ENCODE assay signal across 8 cellular contexts in genomic region chr11:46382644-46383403, GRCh38. TPM values are rescaled to one million over a fixed set of nuclear protein-coding genes. Genes with fewer than 3 reads are reported as not detected.
DNase-seq lines count a peak whose midpoint lies in the region; ATAC-seq and TF ChIP-seq lines count a peak whose summit lies in the region.

No MANE protein-coding gene starts in this region.

- H3K27ac Mint-ChIP-seq in nephron progenitor cell = no peak overlapping the region

- no peaks in the 10 kb centered on the region for H3K9me3 Mint-ChIP-seq in nephron progenitor cell

- peaks cover 57% of the 10 kb centered on the region for H3K4me1 Mint-ChIP-seq in nephron progenitor cell

- peaks cover 16% of the 10 kb centered on the region for H3K27me3 ChIP-seq in ectodermal cell (ENCODE audit: control insufficient read depth, insufficient read depth, low read length, poor library complexity, severe bottlenecking)

- peak; percentile 54 for TF ChIP-seq CTCF in nephron progenitor cell (IDR thresholded peaks at IDR 0.05)

- no peaks in the 10 kb centered on the region for H3K9me3 ChIP-seq in ectodermal cell (ENCODE audit: control insufficient read depth, low read length)

- 34 to 35% methylated on average over 18 of the region's 18 CpGs for WGBS in ectodermal cell, 2 experiments

- peaks cover 29% of the 10 kb centered on the region for H3K27me3 Mint-ChIP-seq in nephron progenitor cell (ENCODE audit: low read depth, poor library complexity)

- H3K36me3 ChIP-seq in ectodermal cell (ENCODE audit: control insufficient read depth, insufficient read depth, low read length) = peaks cover 3% of the 10 kb centered on the region

- ATAC-seq in GM18858 (IDR thresholded peaks at IDR 0.05; ENCODE audit: unreplicated experiment) (no peak), HG02852 (IDR thresholded peaks at IDR 0.05; ENCODE audit: unreplicated experiment) (no peak)

- DNase-seq in NCI-H345 (lab: John Stamatoyannopoulos, UW) (peak; percentile 49), NCI-H345 treated with DMSO at 0.1 percent for 48 hours (lab: John Stamatoyannopoulos, UW; ENCODE audit: unreplicated experiment) (no peak), NCI-H526 (lab: John Stamatoyannopoulos, UW) (peak; percentile 45 to 86), nephron progenitor cell (peak; percentile 47), NOMO-1 treated with DMSO at 0.1 percent for 48 hours (lab: John Stamatoyannopoulos, UW; ENCODE audit: unreplicated experiment) (no peak)

- no peak overlapping the region for H3K27ac ChIP-seq in ectodermal cell (ENCODE audit: insufficient read depth, low read depth, low read length, poor library complexity, severe bottlenecking)

- H3K36me3 Mint-ChIP-seq in nephron progenitor cell (ENCODE audit: low read depth) = peaks cover 21% of the 10 kb centered on the region

- H3K4me1 ChIP-seq in ectodermal cell (ENCODE audit: control insufficient read depth, insufficient read depth, low read length) = peaks cover 32% of the 10 kb centered on the region

- peak overlapping the region; percentile 88 for H3K4me3 Mint-ChIP-seq in nephron progenitor cell

- peak overlapping the region; percentile 95 for H3K4me3 ChIP-seq in ectodermal cell (ENCODE audit: insufficient read depth, low read depth, low read length)

RNA-seq across cellular contexts. Expression of gene MDK, which starts 1.4 kb away (rescaled TPM):
- polyA plus RNA-seq in ectodermal cell (2013, experiment 1 of 4) = 1,267 TPM
- 1,149 TPM for polyA plus RNA-seq in ectodermal cell (2013, experiment 2 of 4)
- 1,440 TPM for polyA plus RNA-seq in ectodermal cell (2013, experiment 3 of 4)
- polyA plus RNA-seq in ectodermal cell (2013, experiment 4 of 4) = 1,571 TPM

RNA-seq across cellular contexts. Expression of gene CHRM4, which starts 8.8 kb away (rescaled TPM):
- 1.6 TPM for polyA plus RNA-seq in ectodermal cell (2013, experiment 1 of 4)
- polyA plus RNA-seq in ectodermal cell (2013, experiment 2 of 4) = 3.8 TPM
- 1.2 TPM for polyA plus RNA-seq in ectodermal cell (2013, experiment 3 of 4)
- polyA plus RNA-seq in ectodermal cell (2013, experiment 4 of 4) = 1.7 TPM

RNA-seq across cellular contexts. Expression of gene DGKZ, which starts 35.6 kb away (rescaled TPM):
- polyA plus RNA-seq in ectodermal cell (2013, experiment 1 of 4) = 63.3 TPM
- polyA plus RNA-seq in ectodermal cell (2013, experiment 2 of 4) = 58.2 TPM
- 50.1 TPM for polyA plus RNA-seq in ectodermal cell (2013, experiment 3 of 4)
- polyA plus RNA-seq in ectodermal cell (2013, experiment 4 of 4) = 49.5 TPM

Comparison
In these comparisons a context has a peak if more than half of its experiments do, and no peak if none do; other contexts are left out.
1. DNase-seq: peak in NCI-H345 (single experiment), NCI-H526 (2 of 2) and nephron progenitor cell (single experiment); none in NCI-H345 treated with DMSO at 0.1 percent for 48 hours (single experiment) and NOMO-1 treated with DMSO at 0.1 percent for 48 hours (single experiment).